20 cellular contexts compared by ENCODE assay signal in the genomic region with DNA sequence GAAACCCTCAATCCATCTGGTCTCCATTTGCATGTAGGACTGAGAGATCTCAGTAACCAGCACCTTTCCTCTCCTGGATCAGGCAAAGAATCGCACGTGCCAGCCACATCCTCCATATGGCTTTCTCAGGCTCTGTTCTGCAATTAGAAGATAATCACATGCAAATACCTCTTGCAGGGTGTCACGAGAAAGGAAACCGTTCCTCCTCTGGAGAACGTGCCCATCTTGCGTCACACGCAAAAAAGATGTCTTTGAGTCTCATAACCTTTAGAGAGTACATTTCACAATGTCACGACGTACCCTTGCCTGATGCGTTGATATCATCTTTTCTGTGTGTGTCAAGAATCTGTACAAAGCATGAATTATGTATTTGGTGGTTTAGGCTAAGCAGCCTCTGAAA. TPM values are rescaled to one million over a fixed set of nuclear protein-coding genes. Genes with fewer than 3 reads are reported as not detected.
DNase-seq lines count a peak whose midpoint lies in the region; ATAC-seq and TF ChIP-seq lines count a peak whose summit lies in the region.
"Had no signal": no experiment of that assay in that cellular context is flagged by ENCODE, and none has a peak within 500 bp of the region (broad histone marks: within the 10 kb centered on the region; RNA-seq: fewer than 3 reads in every experiment).

No MANE protein-coding gene starts in this region.

- H3K4me3 ChIP-seq in ascending aorta, result no peak overlapping the region
- H3K4me3 ChIP-seq: PC-9, SK-N-MC had no signal

- DNase-seq in DMS 273 (lab: John Stamatoyannopoulos, UW; ENCODE audit: unreplicated experiment) (peak; percentile 34), DMS 273 treated with DMSO at 0.1 percent for 48 hours (lab: John Stamatoyannopoulos, UW) (no peak), NOMO-1 (lab: John Stamatoyannopoulos, UW; ENCODE audit: unreplicated experiment in 2 of 2) (peak; percentile 41 to 73), amniotic epithelial cell (ENCODE audit: low read depth) (peak; percentile 64), UCSD-AML1 (lab: John Stamatoyannopoulos, UW; ENCODE audit: unreplicated experiment) (no peak), sciatic nerve (ENCODE audit: low spot score) (no peak), ascending aorta (ENCODE audit: low spot score in 2 of 2) (no peak)
- DNase-seq: Calu3; CD4-positive, alpha-beta memory T cell; DMS79; H7; NCI-H1105; NCI-H1694 treated with DMSO at 0.1 percent for 48 hours; NCI-H2107; NCI-H2227 treated with DMSO at 0.1 percent for 48 hours; NCI-H69; PC-9 had no signal

- peaks cover 8 to 30% of the 10 kb centered on the region in 2 donors for H3K4me1 ChIP-seq in ascending aorta

- no peak overlapping the region for H3K27ac ChIP-seq in ascending aorta
- H3K27ac ChIP-seq: 22Rv1, PC-9, SK-N-MC had no signal

- TF ChIP-seq CTCF in ascending aorta (IDR thresholded peaks at IDR 0.05), result no peak

- no peaks in the 10 kb centered on the region for H3K36me3 ChIP-seq in ascending aorta

- no peaks in the 10 kb centered on the region for H3K9me3 ChIP-seq in ascending aorta

- intact Hi-C loops in sciatic nerve (cut with DNase I), result no loop called here
- intact Hi-C loops in ascending aorta (cut with DNase I), result no loop called here

- no peak for ATAC-seq in sciatic nerve
- no peak for ATAC-seq in GM21786 (IDR thresholded peaks at IDR 0.05; ENCODE audit: unreplicated experiment)

- H3K27me3 ChIP-seq in ascending aorta, result no peaks in the 10 kb centered on the region

RNA-seq across cellular contexts. Expression of a gene that starts 36.2 kb away (rescaled TPM):
- total RNA-seq in sciatic nerve, result 0.40 TPM
- total RNA-seq in ascending aorta, result not detected

Comparison
In these comparisons a context has a peak if more than half of its experiments do, and no peak if none do; other contexts are left out.
1. DNase-seq: peak in DMS 273 (single experiment), NOMO-1 (2 of 2) and amniotic epithelial cell (single experiment); none in DMS 273 treated with DMSO at 0.1 percent for 48 hours (single experiment), UCSD-AML1 (single experiment), sciatic nerve (single experiment) and ascending aorta (0 of 2).